Comparison of ENCODE assay signal across 27 cellular contexts in the genomic region with DNA sequence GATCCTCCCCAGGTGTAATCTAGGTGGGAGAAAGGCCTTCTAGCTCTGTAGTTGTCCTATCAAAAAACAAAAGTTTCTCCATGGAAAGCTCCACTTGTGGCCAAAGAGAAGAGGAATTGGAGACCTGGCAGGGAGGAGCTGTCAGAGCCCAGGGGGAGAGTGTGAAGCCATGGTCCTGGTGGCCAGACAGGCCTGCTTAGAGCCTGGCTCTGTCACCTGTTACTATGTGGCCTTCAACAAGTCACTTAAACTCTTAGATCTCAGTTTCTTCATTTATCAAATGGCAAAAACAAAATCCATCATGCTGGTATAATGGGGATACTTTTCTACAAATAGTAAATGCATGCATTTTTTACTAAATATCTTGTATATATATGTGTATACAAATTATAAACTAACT. TPM values are rescaled to one million over a fixed set of nuclear protein-coding genes. Genes with fewer than 3 reads are reported as not detected.
DNase-seq lines count a peak whose midpoint lies in the region; ATAC-seq and TF ChIP-seq lines count a peak whose summit lies in the region.
"Had no signal": no experiment of that assay in that cellular context is flagged by ENCODE, and none has a peak within 500 bp of the region (broad histone marks: within the 10 kb centered on the region; RNA-seq: fewer than 3 reads in every experiment).

No MANE protein-coding gene starts in this region.

- no TSS peak for BruUV-seq in mammary epithelial cell (replicated peaks; lab: Mats Ljungman, UMichigan)

- H3K79me2 ChIP-seq in mammary epithelial cell (ENCODE audit: insufficient read depth, low read length) = no peaks in the 10 kb centered on the region

- no peaks in the 10 kb centered on the region for H3K27me3 ChIP-seq in CD8-positive, alpha-beta T cell (ENCODE audit: insufficient read depth, low read length)
- H3K27me3 ChIP-seq in endodermal cell (ENCODE audit: control insufficient read depth, insufficient read depth, low read length, poor library complexity, severe bottlenecking) (no peaks in the 10 kb centered on the region), mammary epithelial cell (ENCODE audit: insufficient read depth, low read length) (no peaks in the 10 kb centered on the region), breast epithelium (no peaks in the 10 kb centered on the region)
- H3K27me3 ChIP-seq: BLaER1 treated with 17β-estradiol and CSF1 and Interleukin-3, amounts not matched to agents 10 nM and 100 nM had no signal

- H3K9ac ChIP-seq in endodermal cell (ENCODE audit: extremely low read depth, low read length, poor library complexity, severe bottlenecking) = no peak overlapping the region
- no peak overlapping the region for H3K9ac ChIP-seq in mammary epithelial cell (ENCODE audit: insufficient read depth, low read length)
- H3K9ac ChIP-seq: BLaER1 treated with 17β-estradiol and CSF1 and Interleukin-3, amounts not matched to agents 10 nM and 100 nM had no signal

- no peak overlapping the region for H3K4me3 ChIP-seq in CD8-positive, alpha-beta T cell (ENCODE audit: low read depth, low read length)
- H3K4me3 ChIP-seq in LNCaP clone FGC (ENCODE audit: low read depth, low read length) = no peak overlapping the region
- H3K4me3 ChIP-seq in endodermal cell (ENCODE audit: low read length) = no peak overlapping the region
- H3K4me3 ChIP-seq in mammary epithelial cell (replicated peaks in 1 of 3; ENCODE audit: insufficient read depth in 1 of 3, low read depth in 2 of 3, low read length in 3 of 3) = no peak overlapping the region
- H3K4me3 ChIP-seq in breast epithelium = no peak overlapping the region
- H3K4me3 ChIP-seq: A549; BLaER1 treated with 17β-estradiol and CSF1 and Interleukin-3, amounts not matched to agents 10 nM and 100 nM; SJCRH30 had no signal

- peaks cover 21% of the 10 kb centered on the region for H3K4me1 ChIP-seq in CD8-positive, alpha-beta T cell (ENCODE audit: insufficient read depth, low read length)
- H3K4me1 ChIP-seq in endodermal cell (ENCODE audit: control insufficient read depth, insufficient read depth, low read length) (no peaks in the 10 kb centered on the region), mammary epithelial cell (ENCODE audit: insufficient read depth, low read length) (peaks cover 19% of the 10 kb centered on the region), breast epithelium (no peaks in the 10 kb centered on the region)
- H3K4me1 ChIP-seq: SJCRH30 had no signal

- H3K36me3 Mint-ChIP-seq in activated T-cell treated with anti-CD3 and anti-CD28 coated beads, Interleukin-2, amount 50 U/mL, for 24 hours (ENCODE audit: low read depth) = no peaks in the 10 kb centered on the region
- H3K36me3 Mint-ChIP-seq in CD8-positive, alpha-beta T cell = no peaks in the 10 kb centered on the region
- no peaks in the 10 kb centered on the region for H3K36me3 Mint-ChIP-seq in endodermal cell (ENCODE audit: low read depth)
- H3K36me3 Mint-ChIP-seq: CD8-positive, alpha-beta memory T cell had no signal

- ATAC-seq in CD8-positive, alpha-beta T cell = no peak
- no peak for ATAC-seq in HG03521 (IDR thresholded peaks at IDR 0.05; ENCODE audit: unreplicated experiment)
- ATAC-seq: A549, PC-3 had no signal

- H2AFZ ChIP-seq in mammary epithelial cell (ENCODE audit: low read depth, low read length) = no peak overlapping the region

- dilution Hi-C loops in mammary epithelial cell (cut with HindIII; ENCODE audit: low sequenced_read_pairs) = no loop called here

- DNase-seq in activated T-cell treated with anti-CD3 and anti-CD28 coated beads, Interleukin-2, amount 50 U/mL, for 24 hours = no peak
- DNase-seq in activated T-cell treated with anti-CD3 and anti-CD28 coated beads, Interleukin-2, amount 50 U/mL, for 48 hours = no peak
- DNase-seq in CD8-positive, alpha-beta T cell = no peak
- DNase-seq in LNCaP clone FGC (ENCODE audit: low read depth) (no peak), endodermal cell (no peak), mammary epithelial cell (no peak), breast epithelium (ENCODE audit: low spot score in 2 of 2) (no peak)
- DNase-seq: AML-193; CD8-positive, alpha-beta memory T cell; DMS153; DND-41; H7; Kasumi-1; MV-4-11; NCI-H1105; NCI-H1436 treated with DMSO at 0.1 percent for 48 hours; NCI-H187 treated with DMSO at 0.1 percent for 48 hours; NCI-H446; NCI-H524 treated with DMSO at 0.1 percent for 48 hours; NCI-H774; PC-3; SJCRH30; T-helper 1 cell had no signal

- no peak overlapping the region for H3K4me3 Mint-ChIP-seq in activated T-cell treated with anti-CD3 and anti-CD28 coated beads, Interleukin-2, amount 50 U/mL, for 24 hours
- H3K4me3 Mint-ChIP-seq in CD8-positive, alpha-beta T cell = no peak overlapping the region
- no peak overlapping the region for H3K4me3 Mint-ChIP-seq in endodermal cell
- H3K4me3 Mint-ChIP-seq: CD8-positive, alpha-beta memory T cell had no signal

- H3K9me3 Mint-ChIP-seq in activated T-cell treated with anti-CD3 and anti-CD28 coated beads, Interleukin-2, amount 50 U/mL, for 24 hours = no peaks in the 10 kb centered on the region
- no peaks in the 10 kb centered on the region for H3K9me3 Mint-ChIP-seq in CD8-positive, alpha-beta T cell
- H3K9me3 Mint-ChIP-seq in endodermal cell = no peaks in the 10 kb centered on the region
- H3K9me3 Mint-ChIP-seq: CD8-positive, alpha-beta memory T cell had no signal

- H3K27ac ChIP-seq in CD8-positive, alpha-beta T cell (ENCODE audit: low read depth, low read length) = no peak overlapping the region
- H3K27ac ChIP-seq in endodermal cell (ENCODE audit: low read depth, low read length) (no peak overlapping the region), mammary epithelial cell (ENCODE audit: insufficient read depth, low read depth, low read length) (no peak overlapping the region), breast epithelium (no peak overlapping the region)
- H3K27ac ChIP-seq: A549; BLaER1 treated with 17β-estradiol and CSF1 and Interleukin-3, amounts not matched to agents 10 nM and 100 nM; HL-60; SJCRH30 had no signal

- no peaks in the 10 kb centered on the region for H3K9me3 ChIP-seq in CD8-positive, alpha-beta T cell (ENCODE audit: low read length)
- no peaks in the 10 kb centered on the region for H3K9me3 ChIP-seq in endodermal cell (ENCODE audit: control insufficient read depth, low read length)
- no peaks in the 10 kb centered on the region for H3K9me3 ChIP-seq in mammary epithelial cell (replicated peaks; ENCODE audit: insufficient read depth, low read length)
- H3K9me3 ChIP-seq in breast epithelium = no peaks in the 10 kb centered on the region
- H3K9me3 ChIP-seq: A549, SJCRH30 had no signal

- peak overlapping the region; percentile 7 for H3K27ac Mint-ChIP-seq in activated T-cell treated with anti-CD3 and anti-CD28 coated beads, Interleukin-2, amount 50 U/mL, for 24 hours
- H3K27ac Mint-ChIP-seq in CD8-positive, alpha-beta T cell = peak overlapping the region; percentile 25
- peak overlapping the region; percentile 11 for H3K27ac Mint-ChIP-seq in endodermal cell
- H3K27ac Mint-ChIP-seq: CD8-positive, alpha-beta memory T cell had no signal

- no peaks in the 10 kb centered on the region for H4K20me1 ChIP-seq in mammary epithelial cell (ENCODE audit: insufficient read depth, low read length)
- H4K20me1 ChIP-seq: BLaER1 treated with 17β-estradiol and CSF1 and Interleukin-3, amounts not matched to agents 10 nM and 100 nM had no signal

- H3K4me1 Mint-ChIP-seq in activated T-cell treated with anti-CD3 and anti-CD28 coated beads, Interleukin-2, amount 50 U/mL, for 24 hours (ENCODE audit: low read depth) = peaks cover 42% of the 10 kb centered on the region
- H3K4me1 Mint-ChIP-seq in CD8-positive, alpha-beta T cell (ENCODE audit: low read depth) = peaks cover 36% of the 10 kb centered on the region
- H3K4me1 Mint-ChIP-seq in endodermal cell = peaks cover 11% of the 10 kb centered on the region

- no peaks in the 10 kb centered on the region for H3K27me3 Mint-ChIP-seq in activated T-cell treated with anti-CD3 and anti-CD28 coated beads, Interleukin-2, amount 50 U/mL, for 24 hours
- no peaks in the 10 kb centered on the region for H3K27me3 Mint-ChIP-seq in CD8-positive, alpha-beta T cell (ENCODE audit: low read depth)
- no peaks in the 10 kb centered on the region for H3K27me3 Mint-ChIP-seq in endodermal cell (ENCODE audit: insufficient read depth)
- H3K27me3 Mint-ChIP-seq: CD8-positive, alpha-beta memory T cell had no signal

- intact Hi-C loops in CD8-positive, alpha-beta T cell (cut with DNase I, micrococcal nuclease) = loop anchor here (5.0 to 10.0 kb wide), 2 partner anchors 574 to 1072 kb away; partner anchors contain the start of gene HOXA9 (in 1 of the 2)
- intact Hi-C loops in mammary epithelial cell (cut with micrococcal nuclease) = loop anchor here (5.0 to 10.0 kb wide), 3 partner anchors 194 to 1072 kb away; partner anchors contain the start of gene HOXA9
- intact Hi-C loops in breast epithelium (cut with DNase I; ENCODE audit: low total_unique reads) = no loop called here

- TF ChIP-seq POLR2A in breast epithelium (IDR thresholded peaks at IDR 0.05) = no peak

- no peak overlapping the region for H3K4me2 ChIP-seq in mammary epithelial cell (ENCODE audit: insufficient read depth, low read depth, low read length)
- H3K4me2 ChIP-seq: A549; BLaER1 treated with 17β-estradiol and CSF1 and Interleukin-3, amounts not matched to agents 10 nM and 100 nM had no signal

- POLR2A ChIA-PET in CD8-positive, alpha-beta T cell (lab: Charles Lee) = interaction anchor here (0.8 to 5.4 kb wide), 4 partner anchors 87 to 107 kb away, joined by 3 to 77 read pairs (median 4); partner anchors contain the start of genes CBX3 and HNRNPA2B1

- TF ChIP-seq CTCF in CD8-positive, alpha-beta T cell (IDR thresholded peaks at IDR 0.05) = no peak
- TF ChIP-seq CTCF in LNCaP clone FGC (IDR thresholded peaks at IDR 0.05; ENCODE audit: control insufficient read depth, extremely low read depth, insufficient read depth) (0 out of 2 replicates have a peak, but pooled peaks have one; percentile 3), endodermal cell (conservative IDR thresholded peaks at IDR 0.05) (no peak), mammary epithelial cell (conservative IDR thresholded peaks at IDR 0.05 in 1 of 2, IDR thresholded peaks at IDR 0.05 in 1 of 2; ENCODE audit: extremely low read depth in 1 of 2, insufficient read depth in 1 of 2, low read depth in 1 of 2, low read length in 2 of 2) (no peak), breast epithelium (IDR thresholded peaks at IDR 0.05) (no peak)

- in situ Hi-C loops in mammary epithelial cell (cut with MboI; ENCODE audit: low sequenced_read_pairs in 2 of 2) = loop anchor here (5.0 to 25.0 kb wide), 3 partner anchors 104 to 1069 kb away; partner anchors contain the start of genes HOXA10 (in 1 of the 2), HOXA3 (in 1 of the 2), HOXA7 (in 1 of the 2) and HOXA9 (in 1 of the 2)

- no peaks in the 10 kb centered on the region for H3K36me3 ChIP-seq in CD8-positive, alpha-beta T cell (ENCODE audit: insufficient read depth, low read length)
- H3K36me3 ChIP-seq in endodermal cell (ENCODE audit: control insufficient read depth, insufficient read depth, low read length) (no peaks in the 10 kb centered on the region), mammary epithelial cell (ENCODE audit: insufficient read depth, low read length) (no peaks in the 10 kb centered on the region), breast epithelium (no peaks in the 10 kb centered on the region)
- H3K36me3 ChIP-seq: BLaER1 treated with 17β-estradiol and CSF1 and Interleukin-3, amounts not matched to agents 10 nM and 100 nM; SJCRH30 had no signal

- CTCF ChIA-PET in CD8-positive, alpha-beta T cell (lab: Charles Lee) = interaction anchor here (0.6 to 6.1 kb wide), 12 partner anchors 8 to 271 kb away, joined by 3 to 239 read pairs (median 5); no protein-coding TSS in a partner anchor
- CTCF ChIA-PET in mammary epithelial cell (lab: Charles Lee; ENCODE audit: low non-redundant PET) = no interaction called here

RNA-seq across cellular contexts. Expression of gene NFE2L3, which starts 59.0 kb away (rescaled TPM):
- under 1 TPM; 0.43 to 0.50 TPM for total RNA-seq in CD8-positive, alpha-beta T cell
- 10 to 100 TPM; 20.2 to 48.4 TPM for total RNA-seq in endodermal cell
- 14.4 TPM for polyA plus RNA-seq in endodermal cell (2013, experiment 1 of 2)
- 11.3 TPM for polyA plus RNA-seq in endodermal cell (2013, experiment 2 of 2)
- total RNA-seq in mammary epithelial cell = 1 to 10 TPM; 5.4 to 8.3 TPM
- polyA plus RNA-seq in mammary epithelial cell = 6.8 TPM
- 9.5 TPM for polyA minus RNA-seq in mammary epithelial cell
- total RNA-seq in breast epithelium = 1 to 10 TPM; 2.2 to 5.8 (median 4.9) TPM
- total RNA-seq: SJCRH30 had no signal
